ENCODE assay signal across 18 cellular contexts in genomic region chr1:219432191-219432606, GRCh38.
DNase-seq lines count a peak whose midpoint lies in the region; ATAC-seq, FAIRE-seq and TF ChIP-seq lines count a peak whose summit lies in the region.
"Had no signal": no experiment of that assay in that cellular context is flagged by ENCODE, and none has a peak within 500 bp of the region (broad histone marks: within the 10 kb centered on the region; RNA-seq: fewer than 3 reads in every experiment).

No MANE protein-coding gene starts in this region.

- no peak overlapping the region for H3K4me2 ChIP-seq in osteoblast (ENCODE audit: insufficient read depth, low read length)

- no peaks in the 10 kb centered on the region for H3K79me2 ChIP-seq in osteoblast (ENCODE audit: insufficient read depth, low read length)

- H3K27ac Mint-ChIP-seq in type B pancreatic cell = no peak overlapping the region

- no peak for FAIRE-seq in RCC 7860 (lab: Jason Lieb, UNC)
- FAIRE-seq: A204.1 had no signal

- no peaks in the 10 kb centered on the region for H3K36me3 ChIP-seq in osteoblast (ENCODE audit: insufficient read depth, low read length)
- H3K36me3 ChIP-seq in lower lobe of right lung = no peaks in the 10 kb centered on the region
- H3K36me3 ChIP-seq: Peyer's patch had no signal

- H3K9me3 ChIP-seq in osteoblast (ENCODE audit: low read depth, low read length) (no peaks in the 10 kb centered on the region), lower lobe of right lung (no peaks in the 10 kb centered on the region)
- H3K9me3 ChIP-seq: Peyer's patch had no signal

- H3K4me1 ChIP-seq in osteoblast (ENCODE audit: insufficient read depth, low read length) = peaks cover 7% of the 10 kb centered on the region
- H3K4me1 ChIP-seq in lower lobe of right lung = no peaks in the 10 kb centered on the region
- H3K4me1 ChIP-seq: Peyer's patch had no signal

- H3K4me1 Mint-ChIP-seq in type B pancreatic cell (ENCODE audit: unreplicated experiment) = peaks cover 29% of the 10 kb centered on the region

- no peak for ATAC-seq in GM21786 (IDR thresholded peaks at IDR 0.05; ENCODE audit: unreplicated experiment)
- no peak for ATAC-seq in lower lobe of right lung
- ATAC-seq: HCT116 had no signal

- H3K27ac ChIP-seq in osteoblast (ENCODE audit: low read depth, low read length) = no peak overlapping the region
- H3K27ac ChIP-seq in lower lobe of right lung = no peak overlapping the region
- H3K27ac ChIP-seq: Peyer's patch had no signal

- peaks cover 9% of the 10 kb centered on the region for H3K36me3 Mint-ChIP-seq in type B pancreatic cell

- TF ChIP-seq CTCF in osteoblast (IDR thresholded peaks at IDR 0.05; ENCODE audit: extremely low read depth, low read depth, low read length) (no peak), lower lobe of right lung (IDR thresholded peaks at IDR 0.05) (no peak), type B pancreatic cell (conservative IDR thresholded peaks at IDR 0.05) (no peak)

- H2AFZ ChIP-seq in osteoblast (ENCODE audit: low read length) = no peak overlapping the region

- no peak overlapping the region for H3K4me3 Mint-ChIP-seq in type B pancreatic cell

- H3K27me3 ChIP-seq in osteoblast (ENCODE audit: insufficient read depth, low read length) (no peaks in the 10 kb centered on the region), lower lobe of right lung (ENCODE audit: low read depth) (no peaks in the 10 kb centered on the region)
- H3K27me3 ChIP-seq: Peyer's patch had no signal

- H3K27me3 Mint-ChIP-seq in type B pancreatic cell = no peaks in the 10 kb centered on the region

- peak; percentile 1 to 11 for DNase-seq in activated CD4-positive, alpha-beta T cell treated with anti-CD3 and anti-CD28 coated beads, Interleukin-2, amount 50 U/mL, for 48 hours
- no peak for DNase-seq in activated CD4-positive, alpha-beta T cell treated with anti-CD3 and anti-CD28 coated beads for 48 hours
- DNase-seq in RCC 7860 (ENCODE audit: low spot score) (peak; percentile 52), astrocyte of the hippocampus (ENCODE audit: low read depth, low spot score) (peak; percentile 76), osteoblast (ENCODE audit: insufficient read length, low spot score, missing footprints) (peak; percentile 45), lower lobe of right lung (no peak), type B pancreatic cell (ENCODE audit: extremely low spot score, unreplicated experiment) (no peak)
- DNase-seq: C1 segment of cervical spinal cord, NCI-H1092 treated with DMSO at 0.1 percent for 48 hours, NCI-H1930, NCI-H2171, NCI-H510A, NCI-H82, Peyer's patch, SIG-M5 had no signal

- intact Hi-C loops in lower lobe of right lung (cut with DNase I) = no loop called here

- H3K9me3 Mint-ChIP-seq in type B pancreatic cell = no peaks in the 10 kb centered on the region

- H4K20me1 ChIP-seq in osteoblast (ENCODE audit: insufficient read depth, low read length) = no peaks in the 10 kb centered on the region

- H3K4me3 ChIP-seq in osteoblast (ENCODE audit: insufficient read depth, low read length) = no peak overlapping the region
- H3K4me3 ChIP-seq in lower lobe of right lung = no peak overlapping the region
- H3K4me3 ChIP-seq: Peyer's patch had no signal

Comparison
In these comparisons a context has a peak if more than half of its experiments do, and no peak if none do; other contexts are left out.
1. DNase-seq: peak in activated CD4-positive, alpha-beta T cell treated with anti-CD3 and anti-CD28 coated beads, Interleukin-2, amount 50 U/mL, for 48 hours (2 of 2), RCC 7860 (single experiment), astrocyte of the hippocampus (single experiment) and osteoblast (single experiment); none in activated CD4-positive, alpha-beta T cell treated with anti-CD3 and anti-CD28 coated beads for 48 hours (single experiment), lower lobe of right lung (single experiment) and type B pancreatic cell (single experiment).